Comparison of ENCODE assay signal across 1 cellular context in the genomic region with DNA sequence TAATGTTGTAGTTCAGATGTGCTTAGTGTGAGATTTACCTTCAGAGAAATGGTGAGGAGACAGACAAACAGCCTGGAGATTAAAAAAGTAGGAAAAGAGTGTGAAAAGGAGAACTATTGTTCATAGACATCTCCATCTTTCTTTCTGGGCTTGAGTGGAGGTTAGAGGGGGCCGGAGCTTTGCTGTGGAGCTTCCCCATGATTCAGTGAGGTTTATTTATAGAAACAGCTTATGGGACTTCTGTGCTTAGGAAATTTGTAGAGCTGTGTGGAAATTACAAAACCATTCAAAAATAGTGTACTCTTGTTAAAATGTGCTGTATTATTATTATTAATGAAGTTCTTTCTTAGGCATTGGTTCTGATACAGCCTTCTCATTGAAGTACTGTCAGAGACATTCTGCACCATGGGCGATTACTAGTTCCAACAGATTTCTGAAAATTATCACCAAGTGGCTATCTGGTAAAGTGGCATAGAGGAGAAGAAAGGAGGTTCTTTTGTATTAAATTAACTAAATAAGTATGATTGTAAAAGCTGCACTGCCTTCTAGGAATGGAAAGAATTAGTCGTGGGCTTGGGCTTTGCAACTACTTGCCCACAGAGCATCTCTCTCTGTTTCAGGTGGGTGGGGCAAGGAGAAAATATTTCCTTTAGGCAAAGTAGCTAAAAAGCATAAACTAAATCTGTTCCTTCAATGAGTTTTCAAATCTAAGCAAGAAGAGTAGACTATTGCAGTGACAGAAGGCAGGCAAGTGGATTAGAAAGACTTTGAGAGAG.
TF ChIP-seq lines count a peak whose summit lies in the region.

No MANE protein-coding gene starts in this region.

TF ChIP-seq in HepG2, 621 proteins besides CTCF, POLR2A, EP300 and RAD21:
- TF ChIP-seq, protein P1, sequence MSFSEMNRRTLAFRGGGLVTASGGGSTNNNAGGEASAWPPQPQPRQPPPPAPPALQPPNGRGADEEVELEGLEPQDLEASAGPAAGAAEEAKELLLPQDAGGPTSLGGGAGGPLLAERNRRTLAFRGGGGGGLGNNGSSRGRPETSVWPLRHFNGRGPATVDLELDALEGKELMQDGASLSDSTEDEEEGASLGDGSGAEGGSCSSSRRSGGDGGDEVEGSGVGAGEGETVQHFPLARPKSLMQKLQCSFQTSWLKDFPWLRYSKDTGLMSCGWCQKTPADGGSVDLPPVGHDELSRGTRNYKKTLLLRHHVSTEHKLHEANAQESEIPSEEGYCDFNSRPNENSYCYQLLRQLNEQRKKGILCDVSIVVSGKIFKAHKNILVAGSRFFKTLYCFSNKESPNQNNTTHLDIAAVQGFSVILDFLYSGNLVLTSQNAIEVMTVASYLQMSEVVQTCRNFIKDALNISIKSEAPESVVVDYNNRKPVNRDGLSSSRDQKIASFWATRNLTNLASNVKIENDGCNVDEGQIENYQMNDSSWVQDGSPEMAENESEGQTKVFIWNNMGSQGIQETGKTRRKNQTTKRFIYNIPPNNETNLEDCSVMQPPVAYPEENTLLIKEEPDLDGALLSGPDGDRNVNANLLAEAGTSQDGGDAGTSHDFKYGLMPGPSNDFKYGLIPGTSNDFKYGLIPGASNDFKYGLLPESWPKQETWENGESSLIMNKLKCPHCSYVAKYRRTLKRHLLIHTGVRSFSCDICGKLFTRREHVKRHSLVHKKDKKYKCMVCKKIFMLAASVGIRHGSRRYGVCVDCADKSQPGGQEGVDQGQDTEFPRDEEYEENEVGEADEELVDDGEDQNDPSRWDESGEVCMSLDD (CRISPR knock-in tag; IDR thresholded peaks at IDR 0.05; ENCODE audit: borderline replicate concordance), result no peak
- TF ChIP-seq, protein P2, sequence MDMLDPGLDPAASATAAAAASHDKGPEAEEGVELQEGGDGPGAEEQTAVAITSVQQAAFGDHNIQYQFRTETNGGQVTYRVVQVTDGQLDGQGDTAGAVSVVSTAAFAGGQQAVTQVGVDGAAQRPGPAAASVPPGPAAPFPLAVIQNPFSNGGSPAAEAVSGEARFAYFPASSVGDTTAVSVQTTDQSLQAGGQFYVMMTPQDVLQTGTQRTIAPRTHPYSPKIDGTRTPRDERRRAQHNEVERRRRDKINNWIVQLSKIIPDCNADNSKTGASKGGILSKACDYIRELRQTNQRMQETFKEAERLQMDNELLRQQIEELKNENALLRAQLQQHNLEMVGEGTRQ (IDR thresholded peaks at IDR 0.05; ENCODE audit: low read depth, low read length), result no peak
- TF ChIP-seq, protein P2 (CRISPR knock-in tag; IDR thresholded peaks at IDR 0.05; ENCODE audit: borderline replicate concordance), result no peak
- TF ChIP-seq ZNF224 (CRISPR knock-in tag; IDR thresholded peaks at IDR 0.05) (no peak), ZNF264 (CRISPR knock-in tag; IDR thresholded peaks at IDR 0.05) (no peak), MEIS1 (CRISPR knock-in tag; IDR thresholded peaks at IDR 0.05; ENCODE audit: borderline replicate concordance) (no peak), SP4 (CRISPR knock-in tag; IDR thresholded peaks at IDR 0.05) (no peak), CHD4 (IDR thresholded peaks at IDR 0.05; ENCODE audit: borderline replicate concordance, low read length) (no peak), BORCS8-MEF2B (CRISPR knock-in tag; IDR thresholded peaks at IDR 0.05) (no peak), NFKB2 (CRISPR knock-in tag; IDR thresholded peaks at IDR 0.05; ENCODE audit: borderline replicate concordance) (no peak), ZNF788 (CRISPR knock-in tag; IDR thresholded peaks at IDR 0.05; ENCODE audit: borderline replicate concordance) (no peak)
- TF ChIP-seq, protein P3, sequence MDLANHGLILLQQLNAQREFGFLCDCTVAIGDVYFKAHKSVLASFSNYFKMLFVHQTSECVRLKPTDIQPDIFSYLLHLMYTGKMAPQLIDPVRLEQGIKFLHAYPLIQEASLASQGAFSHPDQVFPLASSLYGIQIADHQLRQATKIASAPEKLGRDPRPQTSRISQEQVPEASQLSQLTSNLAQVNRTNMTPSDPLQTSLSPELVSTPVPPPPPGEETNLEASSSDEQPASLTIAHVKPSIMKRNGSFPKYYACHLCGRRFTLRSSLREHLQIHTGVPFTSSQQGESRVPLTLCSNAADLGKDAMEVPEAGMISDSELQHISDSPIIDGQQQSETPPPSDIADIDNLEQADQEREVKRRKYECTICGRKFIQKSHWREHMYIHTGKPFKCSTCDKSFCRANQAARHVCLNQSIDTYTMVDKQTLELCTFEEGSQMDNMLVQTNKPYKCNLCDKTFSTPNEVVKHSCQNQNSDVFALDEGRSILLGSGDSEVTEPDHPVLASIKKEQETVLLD (CRISPR knock-in tag; IDR thresholded peaks at IDR 0.05; ENCODE audit: low read depth), result no peak
- TF ChIP-seq, protein P4, sequence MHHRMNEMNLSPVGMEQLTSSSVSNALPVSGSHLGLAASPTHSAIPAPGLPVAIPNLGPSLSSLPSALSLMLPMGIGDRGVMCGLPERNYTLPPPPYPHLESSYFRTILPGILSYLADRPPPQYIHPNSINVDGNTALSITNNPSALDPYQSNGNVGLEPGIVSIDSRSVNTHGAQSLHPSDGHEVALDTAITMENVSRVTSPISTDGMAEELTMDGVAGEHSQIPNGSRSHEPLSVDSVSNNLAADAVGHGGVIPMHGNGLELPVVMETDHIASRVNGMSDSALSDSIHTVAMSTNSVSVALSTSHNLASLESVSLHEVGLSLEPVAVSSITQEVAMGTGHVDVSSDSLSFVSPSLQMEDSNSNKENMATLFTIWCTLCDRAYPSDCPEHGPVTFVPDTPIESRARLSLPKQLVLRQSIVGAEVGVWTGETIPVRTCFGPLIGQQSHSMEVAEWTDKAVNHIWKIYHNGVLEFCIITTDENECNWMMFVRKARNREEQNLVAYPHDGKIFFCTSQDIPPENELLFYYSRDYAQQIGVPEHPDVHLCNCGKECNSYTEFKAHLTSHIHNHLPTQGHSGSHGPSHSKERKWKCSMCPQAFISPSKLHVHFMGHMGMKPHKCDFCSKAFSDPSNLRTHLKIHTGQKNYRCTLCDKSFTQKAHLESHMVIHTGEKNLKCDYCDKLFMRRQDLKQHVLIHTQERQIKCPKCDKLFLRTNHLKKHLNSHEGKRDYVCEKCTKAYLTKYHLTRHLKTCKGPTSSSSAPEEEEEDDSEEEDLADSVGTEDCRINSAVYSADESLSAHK (CRISPR knock-in tag; IDR thresholded peaks at IDR 0.05; ENCODE audit: borderline replicate concordance), result no peak
- TF ChIP-seq, protein P5, sequence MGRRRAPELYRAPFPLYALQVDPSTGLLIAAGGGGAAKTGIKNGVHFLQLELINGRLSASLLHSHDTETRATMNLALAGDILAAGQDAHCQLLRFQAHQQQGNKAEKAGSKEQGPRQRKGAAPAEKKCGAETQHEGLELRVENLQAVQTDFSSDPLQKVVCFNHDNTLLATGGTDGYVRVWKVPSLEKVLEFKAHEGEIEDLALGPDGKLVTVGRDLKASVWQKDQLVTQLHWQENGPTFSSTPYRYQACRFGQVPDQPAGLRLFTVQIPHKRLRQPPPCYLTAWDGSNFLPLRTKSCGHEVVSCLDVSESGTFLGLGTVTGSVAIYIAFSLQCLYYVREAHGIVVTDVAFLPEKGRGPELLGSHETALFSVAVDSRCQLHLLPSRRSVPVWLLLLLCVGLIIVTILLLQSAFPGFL (CRISPR knock-in tag; IDR thresholded peaks at IDR 0.05), result no peak
- TF ChIP-seq, protein P6, sequence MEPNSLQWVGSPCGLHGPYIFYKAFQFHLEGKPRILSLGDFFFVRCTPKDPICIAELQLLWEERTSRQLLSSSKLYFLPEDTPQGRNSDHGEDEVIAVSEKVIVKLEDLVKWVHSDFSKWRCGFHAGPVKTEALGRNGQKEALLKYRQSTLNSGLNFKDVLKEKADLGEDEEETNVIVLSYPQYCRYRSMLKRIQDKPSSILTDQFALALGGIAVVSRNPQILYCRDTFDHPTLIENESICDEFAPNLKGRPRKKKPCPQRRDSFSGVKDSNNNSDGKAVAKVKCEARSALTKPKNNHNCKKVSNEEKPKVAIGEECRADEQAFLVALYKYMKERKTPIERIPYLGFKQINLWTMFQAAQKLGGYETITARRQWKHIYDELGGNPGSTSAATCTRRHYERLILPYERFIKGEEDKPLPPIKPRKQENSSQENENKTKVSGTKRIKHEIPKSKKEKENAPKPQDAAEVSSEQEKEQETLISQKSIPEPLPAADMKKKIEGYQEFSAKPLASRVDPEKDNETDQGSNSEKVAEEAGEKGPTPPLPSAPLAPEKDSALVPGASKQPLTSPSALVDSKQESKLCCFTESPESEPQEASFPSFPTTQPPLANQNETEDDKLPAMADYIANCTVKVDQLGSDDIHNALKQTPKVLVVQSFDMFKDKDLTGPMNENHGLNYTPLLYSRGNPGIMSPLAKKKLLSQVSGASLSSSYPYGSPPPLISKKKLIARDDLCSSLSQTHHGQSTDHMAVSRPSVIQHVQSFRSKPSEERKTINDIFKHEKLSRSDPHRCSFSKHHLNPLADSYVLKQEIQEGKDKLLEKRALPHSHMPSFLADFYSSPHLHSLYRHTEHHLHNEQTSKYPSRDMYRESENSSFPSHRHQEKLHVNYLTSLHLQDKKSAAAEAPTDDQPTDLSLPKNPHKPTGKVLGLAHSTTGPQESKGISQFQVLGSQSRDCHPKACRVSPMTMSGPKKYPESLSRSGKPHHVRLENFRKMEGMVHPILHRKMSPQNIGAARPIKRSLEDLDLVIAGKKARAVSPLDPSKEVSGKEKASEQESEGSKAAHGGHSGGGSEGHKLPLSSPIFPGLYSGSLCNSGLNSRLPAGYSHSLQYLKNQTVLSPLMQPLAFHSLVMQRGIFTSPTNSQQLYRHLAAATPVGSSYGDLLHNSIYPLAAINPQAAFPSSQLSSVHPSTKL (CRISPR knock-in tag; IDR thresholded peaks at IDR 0.05), result no peak
- TF ChIP-seq, protein P7, sequence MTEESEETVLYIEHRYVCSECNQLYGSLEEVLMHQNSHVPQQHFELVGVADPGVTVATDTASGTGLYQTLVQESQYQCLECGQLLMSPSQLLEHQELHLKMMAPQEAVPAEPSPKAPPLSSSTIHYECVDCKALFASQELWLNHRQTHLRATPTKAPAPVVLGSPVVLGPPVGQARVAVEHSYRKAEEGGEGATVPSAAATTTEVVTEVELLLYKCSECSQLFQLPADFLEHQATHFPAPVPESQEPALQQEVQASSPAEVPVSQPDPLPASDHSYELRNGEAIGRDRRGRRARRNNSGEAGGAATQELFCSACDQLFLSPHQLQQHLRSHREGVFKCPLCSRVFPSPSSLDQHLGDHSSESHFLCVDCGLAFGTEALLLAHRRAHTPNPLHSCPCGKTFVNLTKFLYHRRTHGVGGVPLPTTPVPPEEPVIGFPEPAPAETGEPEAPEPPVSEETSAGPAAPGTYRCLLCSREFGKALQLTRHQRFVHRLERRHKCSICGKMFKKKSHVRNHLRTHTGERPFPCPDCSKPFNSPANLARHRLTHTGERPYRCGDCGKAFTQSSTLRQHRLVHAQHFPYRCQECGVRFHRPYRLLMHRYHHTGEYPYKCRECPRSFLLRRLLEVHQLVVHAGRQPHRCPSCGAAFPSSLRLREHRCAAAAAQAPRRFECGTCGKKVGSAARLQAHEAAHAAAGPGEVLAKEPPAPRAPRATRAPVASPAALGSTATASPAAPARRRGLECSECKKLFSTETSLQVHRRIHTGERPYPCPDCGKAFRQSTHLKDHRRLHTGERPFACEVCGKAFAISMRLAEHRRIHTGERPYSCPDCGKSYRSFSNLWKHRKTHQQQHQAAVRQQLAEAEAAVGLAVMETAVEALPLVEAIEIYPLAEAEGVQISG (CRISPR knock-in tag; IDR thresholded peaks at IDR 0.05), result no peak
- TF ChIP-seq, protein P8, sequence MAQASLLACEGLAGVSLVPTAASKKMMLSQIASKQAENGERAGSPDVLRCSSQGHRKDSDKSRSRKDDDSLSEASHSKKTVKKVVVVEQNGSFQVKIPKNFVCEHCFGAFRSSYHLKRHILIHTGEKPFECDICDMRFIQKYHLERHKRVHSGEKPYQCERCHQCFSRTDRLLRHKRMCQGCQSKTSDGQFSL (CRISPR knock-in tag; IDR thresholded peaks at IDR 0.05), result no peak
